Comparison of ENCODE assay signal across 1 cellular context in genomic region chr6:32969685-32970412, GRCh38.
TF ChIP-seq lines count a peak whose summit lies in the region.

No MANE protein-coding gene starts in this region.

TF ChIP-seq in K562, 482 proteins besides CTCF, POLR2A, EP300 and RAD21 (continued from another document and continues in another):
- peak; percentile 28 for TF ChIP-seq PRDM10 (IDR thresholded peaks at IDR 0.05; ENCODE audit: partially characterized antibody)
- no peak for TF ChIP-seq ZNF165 (CRISPR knock-in tag; IDR thresholded peaks at IDR 0.05; ENCODE audit: borderline replicate concordance)
- TF ChIP-seq EHMT2 (IDR thresholded peaks at IDR 0.05) = no peak
- TF ChIP-seq LARP7 (IDR thresholded peaks at IDR 0.05) = no peak
- peak; percentile 56 for TF ChIP-seq TFAP4 (CRISPR knock-in tag; IDR thresholded peaks at IDR 0.05; ENCODE audit: borderline replicate concordance)
- no peak for TF ChIP-seq FOXA1 (IDR thresholded peaks at IDR 0.05; ENCODE audit: borderline replicate concordance)
- peak; percentile 25 for TF ChIP-seq ELF4 (CRISPR knock-in tag; IDR thresholded peaks at IDR 0.05)
- TF ChIP-seq HMG20B (CRISPR knock-in tag; IDR thresholded peaks at IDR 0.05) = no peak; the same call in 1 of the 2 replicates
- no peak; the same call in 1 of the 2 replicates for TF ChIP-seq USF2 (CRISPR knock-in tag; IDR thresholded peaks at IDR 0.05)
- peak; percentile 74 for TF ChIP-seq ATF7 (IDR thresholded peaks at IDR 0.05)
- TF ChIP-seq SREBF1 (IDR thresholded peaks at IDR 0.05; ENCODE audit: borderline replicate concordance, low read depth, low read length) = peak; percentile 42; the same call in 1 of the 2 replicates
- TF ChIP-seq DNMT1 (IDR thresholded peaks at IDR 0.05) = no peak
- TF ChIP-seq SMARCA4 (IDR thresholded peaks at IDR 0.05) = peak; percentile 90
- TF ChIP-seq THAP7 (CRISPR knock-in tag; IDR thresholded peaks at IDR 0.05) = no peak
- peak; percentile 48; the same call in 1 of the 2 replicates for TF ChIP-seq TRIM28 (IDR thresholded peaks at IDR 0.05)
- TF ChIP-seq ZSCAN29 (IDR thresholded peaks at IDR 0.05) = no peak
- no peak for TF ChIP-seq ARID3A (IDR thresholded peaks at IDR 0.05; ENCODE audit: borderline replicate concordance, low read depth, low read length)
- no peak for TF ChIP-seq ZNF449 (CRISPR knock-in tag; IDR thresholded peaks at IDR 0.05)
- TF ChIP-seq SNRNP70 (optimal IDR thresholded peaks at IDR 0.05; ENCODE audit: low read depth, low read length) = no peak
- TF ChIP-seq CTBP1 (IDR thresholded peaks at IDR 0.05; ENCODE audit: borderline replicate concordance) = peak; percentile 55; the same call in 1 of the 2 replicates
- no peak for TF ChIP-seq ZNF639 (CRISPR knock-in tag; conservative IDR thresholded peaks at IDR 0.05 in 1 of 2, IDR thresholded peaks at IDR 0.05 in 1 of 2)
- no peak for TF ChIP-seq TFAM (CRISPR knock-in tag; conservative IDR thresholded peaks at IDR 0.05)
- no peak for TF ChIP-seq ZNF766 (CRISPR knock-in tag; conservative IDR thresholded peaks at IDR 0.05)
- TF ChIP-seq MAFF (IDR thresholded peaks at IDR 0.05; ENCODE audit: low read length) = peak; percentile 89
- no peak for TF ChIP-seq KDM1A (IDR thresholded peaks at IDR 0.05)
- 0 out of 2 replicates have a peak, but pooled peaks have one; percentile 55 for TF ChIP-seq ZNF212 (CRISPR knock-in tag; IDR thresholded peaks at IDR 0.05)
- TF ChIP-seq KHSRP (IDR thresholded peaks at IDR 0.05) = no peak
- no peak for TF ChIP-seq ARID3B (CRISPR knock-in tag; IDR thresholded peaks at IDR 0.05; ENCODE audit: borderline replicate concordance)
- TF ChIP-seq POLR3A (IDR thresholded peaks at IDR 0.05; ENCODE audit: borderline replicate concordance, extremely low read depth, insufficient read depth, insufficient read length) = no peak
- TF ChIP-seq SRSF3 (IDR thresholded peaks at IDR 0.05; ENCODE audit: insufficient read depth, low read length) = no peak
- TF ChIP-seq RBM22 (IDR thresholded peaks at IDR 0.05; ENCODE audit: low read depth, low read length, poor library complexity, severe bottlenecking) = no peak
- no peak for TF ChIP-seq PTRF (tag; IDR thresholded peaks at IDR 0.05)
- TF ChIP-seq CEBPG (CRISPR knock-in tag; IDR thresholded peaks at IDR 0.05) = no peak
- TF ChIP-seq CEBPG (tag; conservative IDR thresholded peaks at IDR 0.05 in 1 of 2, IDR thresholded peaks at IDR 0.05 in 1 of 2) = no peak
- TF ChIP-seq ZNF277 (CRISPR knock-in tag; IDR thresholded peaks at IDR 0.05; ENCODE audit: borderline replicate concordance) = no peak
- TF ChIP-seq MNT (conservative IDR thresholded peaks at IDR 0.05) = no peak
- TF ChIP-seq PTTG1 (tag; IDR thresholded peaks at IDR 0.05; ENCODE audit: low read depth) = no peak
- TF ChIP-seq NKRF (IDR thresholded peaks at IDR 0.05; ENCODE audit: borderline replicate concordance) = no peak
- no peak for TF ChIP-seq RFX7 (CRISPR knock-in tag; IDR thresholded peaks at IDR 0.05)
- TF ChIP-seq SRF (CRISPR knock-in tag; IDR thresholded peaks at IDR 0.05) = peak; percentile 16 to 70; a peak in 2 of 4 replicates
- no peak; the same call in 1 of the 2 replicates for TF ChIP-seq KAT7 (CRISPR knock-in tag; IDR thresholded peaks at IDR 0.05; ENCODE audit: borderline replicate concordance)
- TF ChIP-seq CREBBP (IDR thresholded peaks at IDR 0.05; ENCODE audit: low read depth, low read length) = no peak
- TF ChIP-seq MIER1 (IDR thresholded peaks at IDR 0.05; ENCODE audit: low read depth) = no peak; the same call in 1 of the 2 replicates
- TF ChIP-seq PHF8 (IDR thresholded peaks at IDR 0.05; ENCODE audit: borderline replicate concordance, low read length) = peak; percentile 48
- no peak for TF ChIP-seq U2AF2 (optimal IDR thresholded peaks at IDR 0.05; ENCODE audit: low read depth, low read length)
- TF ChIP-seq TARDBP (IDR thresholded peaks at IDR 0.05) = peak; percentile 88; the same call in 1 of the 2 replicates
- peak; percentile 86; the same call in 1 of the 2 replicates for TF ChIP-seq NBN (IDR thresholded peaks at IDR 0.05; ENCODE audit: low read depth)
- peak; percentile 68 for TF ChIP-seq SUPT5H (IDR thresholded peaks at IDR 0.05)
- peak; percentile 43; the same call in 1 of the 2 replicates for TF ChIP-seq SMARCC2 (IDR thresholded peaks at IDR 0.05; ENCODE audit: low read depth)
